ENCODE assay signal across 1 cellular context in genomic region chr10:43204394-43204942, GRCh38.
TF ChIP-seq lines count a peak whose summit lies in the region.

No MANE protein-coding gene starts in this region.

TF ChIP-seq in SK-N-SH treated with all-trans-retinoic acid at 6 μM for 48 hours, 23 proteins besides CTCF, POLR2A, EP300 and RAD21 (continued from another document):
- TF ChIP-seq CREB5 (CRISPR knock-in tag; IDR thresholded peaks at IDR 0.05; ENCODE audit: low read depth) = no peak
- TF ChIP-seq CSDC2 (CRISPR knock-in tag; IDR thresholded peaks at IDR 0.05) = no peak
- TF ChIP-seq, protein P1, sequence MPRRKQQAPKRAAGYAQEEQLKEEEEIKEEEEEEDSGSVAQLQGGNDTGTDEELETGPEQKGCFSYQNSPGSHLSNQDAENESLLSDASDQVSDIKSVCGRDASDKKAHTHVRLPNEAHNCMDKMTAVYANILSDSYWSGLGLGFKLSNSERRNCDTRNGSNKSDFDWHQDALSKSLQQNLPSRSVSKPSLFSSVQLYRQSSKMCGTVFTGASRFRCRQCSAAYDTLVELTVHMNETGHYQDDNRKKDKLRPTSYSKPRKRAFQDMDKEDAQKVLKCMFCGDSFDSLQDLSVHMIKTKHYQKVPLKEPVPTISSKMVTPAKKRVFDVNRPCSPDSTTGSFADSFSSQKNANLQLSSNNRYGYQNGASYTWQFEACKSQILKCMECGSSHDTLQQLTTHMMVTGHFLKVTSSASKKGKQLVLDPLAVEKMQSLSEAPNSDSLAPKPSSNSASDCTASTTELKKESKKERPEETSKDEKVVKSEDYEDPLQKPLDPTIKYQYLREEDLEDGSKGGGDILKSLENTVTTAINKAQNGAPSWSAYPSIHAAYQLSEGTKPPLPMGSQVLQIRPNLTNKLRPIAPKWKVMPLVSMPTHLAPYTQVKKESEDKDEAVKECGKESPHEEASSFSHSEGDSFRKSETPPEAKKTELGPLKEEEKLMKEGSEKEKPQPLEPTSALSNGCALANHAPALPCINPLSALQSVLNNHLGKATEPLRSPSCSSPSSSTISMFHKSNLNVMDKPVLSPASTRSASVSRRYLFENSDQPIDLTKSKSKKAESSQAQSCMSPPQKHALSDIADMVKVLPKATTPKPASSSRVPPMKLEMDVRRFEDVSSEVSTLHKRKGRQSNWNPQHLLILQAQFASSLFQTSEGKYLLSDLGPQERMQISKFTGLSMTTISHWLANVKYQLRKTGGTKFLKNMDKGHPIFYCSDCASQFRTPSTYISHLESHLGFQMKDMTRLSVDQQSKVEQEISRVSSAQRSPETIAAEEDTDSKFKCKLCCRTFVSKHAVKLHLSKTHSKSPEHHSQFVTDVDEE (CRISPR knock-in tag; IDR thresholded peaks at IDR 0.05) = no peak
- no peak for TF ChIP-seq BACH2 (CRISPR knock-in tag; IDR thresholded peaks at IDR 0.05; ENCODE audit: borderline replicate concordance)
- TF ChIP-seq ZNF565 (CRISPR knock-in tag; conservative IDR thresholded peaks at IDR 0.05; ENCODE audit: low read depth) = no peak
- TF ChIP-seq ISL1 (CRISPR knock-in tag; IDR thresholded peaks at IDR 0.05) = no peak
